10 cellular contexts compared by ENCODE assay signal in the genomic region with DNA sequence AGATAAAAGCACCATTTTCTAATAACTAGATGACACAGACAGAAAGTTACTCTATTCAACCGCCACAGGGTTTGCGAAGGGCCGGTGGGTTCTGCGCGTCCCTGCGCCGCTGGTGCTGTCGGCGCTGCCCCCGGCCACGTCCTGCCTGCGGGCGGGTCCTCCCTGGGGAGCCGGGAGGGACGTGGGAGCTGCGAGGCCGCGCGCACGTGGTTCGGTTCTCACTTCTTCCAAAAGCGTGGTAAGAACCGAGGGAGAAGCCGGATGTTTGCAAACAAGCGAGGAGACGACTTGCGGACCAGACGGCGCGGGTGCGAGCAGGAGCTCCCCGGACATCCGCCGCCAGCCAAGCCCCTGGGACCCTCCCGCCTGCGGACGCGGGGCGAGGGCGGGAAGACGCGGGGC. TPM values are rescaled to one million over a fixed set of nuclear protein-coding genes. Genes with fewer than 3 reads are reported as not detected.
A peak's percentile ranks its signal among the peaks of the same experiment; 100 is the strongest.
DNase-seq lines count a peak whose midpoint lies in the region; ATAC-seq and TF ChIP-seq lines count a peak whose summit lies in the region.
"Had no signal": no experiment of that assay in that cellular context is flagged by ENCODE, and none has a peak within 500 bp of the region (broad histone marks: within the 10 kb centered on the region; RNA-seq: fewer than 3 reads in every experiment).

No MANE protein-coding gene starts in this region.

- ATAC-seq in left ventricle myocardium superior: peak; percentile 27
- peak; percentile 20 for ATAC-seq in stimulated activated naive CD8-positive, alpha-beta T cell treated with anti-CD3 and anti-CD28 coated beads, Interleukin-15, Interleukin-2, amounts not matched to agents 100 U/mL and 50 U/mL, for 24 hours

- peak overlapping the region; percentile 91 for H3K27ac ChIP-seq in VCaP
- H3K27ac ChIP-seq: 22Rv1 had no signal

- intact Hi-C loops in left ventricle myocardium superior (cut with micrococcal nuclease): no loop called here

- DNase-seq in DMS 273 (lab: John Stamatoyannopoulos, UW; ENCODE audit: unreplicated experiment) (peak; percentile 79), DMS 273 treated with DMSO at 0.1 percent for 48 hours (lab: John Stamatoyannopoulos, UW) (no peak), left ventricle myocardium superior (no peak), mucosa of gallbladder (ENCODE audit: low spot score) (no peak), GM19240 (ENCODE audit: insufficient read length, low spot score) (no peak), NCI-H226 (no peak)
- no peak for DNase-seq in stimulated activated naive CD8-positive, alpha-beta T cell treated with anti-CD3 and anti-CD28 coated beads, Interleukin-15, Interleukin-2, amounts not matched to agents 100 U/mL and 50 U/mL, for 24 hours
- DNase-seq: NCI-H2171 had no signal

- no peak; the same call in 1 of the 2 replicates for TF ChIP-seq CTCF in VCaP (conservative IDR thresholded peaks at IDR 0.05)

RNA-seq across cellular contexts. Expression of a gene that starts 12.5 kb away (rescaled TPM):
- total RNA-seq in left ventricle myocardium superior (37.8 TPM), mucosa of gallbladder (11.5 TPM)
